Comparison of ENCODE assay signal across 12 cellular contexts in the genomic region with DNA sequence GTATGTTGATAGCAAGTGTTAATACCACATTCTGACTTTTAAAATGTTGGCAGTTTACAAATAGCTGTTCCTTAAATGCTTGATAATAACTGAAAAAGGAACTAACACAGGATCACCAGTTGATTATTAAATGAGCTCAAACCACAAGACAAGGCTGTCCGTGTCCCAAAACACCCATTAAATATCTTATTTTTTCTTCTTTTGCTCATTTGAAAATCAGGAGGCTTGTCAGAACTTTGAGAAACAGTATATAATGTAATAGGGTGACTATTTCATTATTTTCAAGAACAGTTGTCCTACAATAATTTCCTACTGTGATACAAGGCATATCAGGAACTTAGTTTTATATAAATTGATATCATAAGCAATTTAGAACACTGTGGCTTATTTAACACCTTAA. TPM values are rescaled to one million over a fixed set of nuclear protein-coding genes. Genes with fewer than 3 reads are reported as not detected.
DNase-seq lines count a peak whose midpoint lies in the region; ATAC-seq, FAIRE-seq and TF ChIP-seq lines count a peak whose summit lies in the region.
"Had no signal": no experiment of that assay in that cellular context is flagged by ENCODE, and none has a peak within 500 bp of the region (broad histone marks: within the 10 kb centered on the region; RNA-seq: fewer than 3 reads in every experiment).

No MANE protein-coding gene starts in this region.

- no peak for FAIRE-seq in frontal cortex (lab: Jason Lieb, UNC)

- no peaks in the 10 kb centered on the region for H3K9me3 ChIP-seq in ascending aorta
- no peaks in the 10 kb centered on the region for H3K9me3 ChIP-seq in sigmoid colon

- H3K4me1 ChIP-seq in ascending aorta, result no peaks in the 10 kb centered on the region
- H3K4me1 ChIP-seq in sigmoid colon, result peaks cover 0 to 26% (median 9%) of the 10 kb centered on the region in 4 donors

- H3K27ac ChIP-seq in ascending aorta (peak overlapping the region; percentile 1 to 62), sigmoid colon (peak overlapping the region in 3 of 4 donors; percentile 91 to 98 (median 96))
- H3K27ac ChIP-seq: hepatocyte had no signal

- no peak for TF ChIP-seq POLR2A in sigmoid colon (IDR thresholded peaks at IDR 0.05)

- H3K36me3 ChIP-seq in ascending aorta (no peaks in the 10 kb centered on the region), sigmoid colon (no peaks in the 10 kb centered on the region)

- H3K27me3 ChIP-seq in ascending aorta (no peaks in the 10 kb centered on the region), sigmoid colon (no peaks in the 10 kb centered on the region)

- no peak for TF ChIP-seq EP300 in sigmoid colon (IDR thresholded peaks at IDR 0.05)

- intact Hi-C loops in ascending aorta (cut with DNase I), result no loop called here
- intact Hi-C loops in sigmoid colon (cut with DNase I), result loop anchor here (10.0 kb wide), 1 partner anchor 542 kb away; a partner anchor contains a TSS

- no peak for ATAC-seq in HG02642 (IDR thresholded peaks at IDR 0.05; ENCODE audit: poor library complexity, unreplicated experiment)
- no peak for ATAC-seq in GM21447 (IDR thresholded peaks at IDR 0.05; ENCODE audit: unreplicated experiment)
- ATAC-seq: stimulated activated naive B cell treated with anti-CD40 and anti-IgM and Interleukin-4, amounts not matched to agents 10 μg/mL and 1 μg/mL and 100 μg/mL, for 72 hours had no signal

- WGBS in sigmoid colon, 2 donors, result 62 to 80% methylated on average over 1 of the region's 1 CpG

- DNase-seq in NCI-H1092 treated with DMSO at 0.1 percent for 48 hours (lab: John Stamatoyannopoulos, UW) (peak; percentile 44), NCI-H1092 (lab: John Stamatoyannopoulos, UW) (no peak), KBM-7 (peak; percentile 74), ascending aorta (ENCODE audit: low spot score in 2 of 2) (no peak), sigmoid colon (no peak), frontal cortex (ENCODE audit: low spot score in 2 of 2) (no peak)
- DNase-seq: cerebellar nuclear complex; NCI-H187 treated with DMSO at 0.1 percent for 48 hours; stimulated activated naive B cell treated with anti-CD40 and anti-IgM and Interleukin-4, amounts not matched to agents 10 μg/mL and 1 μg/mL and 100 μg/mL, for 72 hours had no signal

- TF ChIP-seq CTCF in ascending aorta (IDR thresholded peaks at IDR 0.05) (no peak), sigmoid colon (IDR thresholded peaks at IDR 0.05) (no peak)

- in situ Hi-C loops in KBM-7 (cut with MboI; ENCODE audit: low pct_unique_long_range_greater_than_20kb, low sequenced_read_pairs), result no loop called here

- peak overlapping the region; percentile 80 to 93 for H3K4me3 ChIP-seq in ascending aorta
- H3K4me3 ChIP-seq in sigmoid colon, result peak overlapping the region in 2 of 4 donors; percentile 79 to 81
- H3K4me3 ChIP-seq: hepatocyte had no signal

RNA-seq across cellular contexts. Expression of a gene that starts 2.7 kb away (rescaled TPM):
- total RNA-seq in ascending aorta, result 2.4 TPM
- 10 to 100 TPM; 25.8 to 31.7 (median 29.6) TPM for total RNA-seq in sigmoid colon
- 10 to 100 TPM; 10.9 to 13.5 (median 12.0) TPM for polyA plus RNA-seq in sigmoid colon
- 6.1 TPM for total RNA-seq in frontal cortex

RNA-seq across cellular contexts. Expression of a gene that starts 12.7 kb away (rescaled TPM):
- total RNA-seq in ascending aorta (16.4 TPM), sigmoid colon (10 to 100 TPM; 53.9 to 59.3 (median 55.6) TPM), frontal cortex (47.3 TPM)
- 10 to 100 TPM; 27.5 to 39.0 (median 31.0) TPM for polyA plus RNA-seq in sigmoid colon

Comparison
In these comparisons a context has a peak if more than half of its experiments do, and no peak if none do; other contexts are left out.
1. DNase-seq: peak in NCI-H1092 treated with DMSO at 0.1 percent for 48 hours (single experiment) and KBM-7 (single experiment); none in NCI-H1092 (single experiment), ascending aorta (0 of 2), sigmoid colon (single experiment) and frontal cortex (0 of 2).